Comparison of ENCODE assay signal across 1 cellular context in the genomic region with DNA sequence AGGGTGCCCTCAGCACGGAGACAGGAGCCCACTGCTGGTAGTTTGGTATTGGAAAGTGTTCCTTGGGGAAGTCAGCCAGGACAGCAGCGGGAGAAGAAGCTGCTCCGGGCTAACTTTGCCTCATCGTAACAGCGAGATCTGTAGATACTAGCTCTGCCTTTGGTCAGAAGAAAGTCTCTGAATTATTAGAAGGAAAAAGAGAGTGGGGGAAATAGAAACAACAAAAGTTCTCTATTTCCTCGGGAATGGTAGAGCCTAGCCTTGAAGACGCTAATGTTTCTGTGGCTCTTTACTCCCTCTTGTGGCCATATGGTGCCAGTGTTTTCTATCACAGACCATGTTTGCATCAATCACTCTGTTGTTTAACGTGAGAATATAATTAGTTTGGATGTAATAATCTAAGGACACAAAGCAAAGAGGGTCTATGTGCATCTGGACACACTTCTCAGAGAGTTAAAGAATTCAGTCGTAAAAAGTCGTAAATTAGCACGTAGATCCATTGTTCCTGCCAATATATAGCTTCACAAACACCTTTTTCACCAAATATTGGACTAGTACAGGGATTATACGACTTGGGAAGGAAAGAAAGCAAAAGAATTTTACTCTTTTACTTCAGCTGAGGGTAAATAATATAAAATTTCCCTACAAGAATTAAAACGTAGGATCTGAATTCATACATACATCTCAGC.
TF ChIP-seq lines count a peak whose summit lies in the region.

No MANE protein-coding gene starts in this region.

TF ChIP-seq in K562, 482 proteins besides CTCF, POLR2A, EP300 and RAD21 (continued from another document and continues in another):
- TF ChIP-seq, protein P1, sequence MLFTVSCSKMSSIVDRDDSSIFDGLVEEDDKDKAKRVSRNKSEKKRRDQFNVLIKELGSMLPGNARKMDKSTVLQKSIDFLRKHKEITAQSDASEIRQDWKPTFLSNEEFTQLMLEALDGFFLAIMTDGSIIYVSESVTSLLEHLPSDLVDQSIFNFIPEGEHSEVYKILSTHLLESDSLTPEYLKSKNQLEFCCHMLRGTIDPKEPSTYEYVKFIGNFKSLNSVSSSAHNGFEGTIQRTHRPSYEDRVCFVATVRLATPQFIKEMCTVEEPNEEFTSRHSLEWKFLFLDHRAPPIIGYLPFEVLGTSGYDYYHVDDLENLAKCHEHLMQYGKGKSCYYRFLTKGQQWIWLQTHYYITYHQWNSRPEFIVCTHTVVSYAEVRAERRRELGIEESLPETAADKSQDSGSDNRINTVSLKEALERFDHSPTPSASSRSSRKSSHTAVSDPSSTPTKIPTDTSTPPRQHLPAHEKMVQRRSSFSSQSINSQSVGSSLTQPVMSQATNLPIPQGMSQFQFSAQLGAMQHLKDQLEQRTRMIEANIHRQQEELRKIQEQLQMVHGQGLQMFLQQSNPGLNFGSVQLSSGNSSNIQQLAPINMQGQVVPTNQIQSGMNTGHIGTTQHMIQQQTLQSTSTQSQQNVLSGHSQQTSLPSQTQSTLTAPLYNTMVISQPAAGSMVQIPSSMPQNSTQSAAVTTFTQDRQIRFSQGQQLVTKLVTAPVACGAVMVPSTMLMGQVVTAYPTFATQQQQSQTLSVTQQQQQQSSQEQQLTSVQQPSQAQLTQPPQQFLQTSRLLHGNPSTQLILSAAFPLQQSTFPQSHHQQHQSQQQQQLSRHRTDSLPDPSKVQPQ (CRISPR knock-in tag; IDR thresholded peaks at IDR 0.05; ENCODE audit: borderline replicate concordance) = no peak
- TF ChIP-seq SP2 (IDR thresholded peaks at IDR 0.05; ENCODE audit: extremely low read depth, low read depth, low read length, poor library complexity, severe bottlenecking) (no peak), GATAD2B (IDR thresholded peaks at IDR 0.05; ENCODE audit: borderline replicate concordance) (0 out of 2 replicates have a peak, but pooled peaks have one; percentile 33), GABPA (tag; conservative IDR thresholded peaks at IDR 0.05; ENCODE audit: low read depth) (no peak), ZBTB5 (IDR thresholded peaks at IDR 0.05) (no peak), SOX6 (IDR thresholded peaks at IDR 0.05) (no peak), ZBTB2 (IDR thresholded peaks at IDR 0.05) (no peak), ARID2 (IDR thresholded peaks at IDR 0.05) (peak; percentile 46; the same call in 1 of the 2 replicates), WHSC1 (IDR thresholded peaks at IDR 0.05; ENCODE audit: low read length) (no peak), SNRNP70 (optimal IDR thresholded peaks at IDR 0.05; ENCODE audit: low read depth, low read length) (no peak), GABPB2 (CRISPR knock-in tag; conservative IDR thresholded peaks at IDR 0.05) (no peak), CC2D1A (IDR thresholded peaks at IDR 0.05) (peak; percentile 84), U2AF1 (optimal IDR thresholded peaks at IDR 0.05; ENCODE audit: low read depth, low read length) (no peak), ZNF133 (CRISPR knock-in tag; IDR thresholded peaks at IDR 0.05) (no peak), DEAF1 (CRISPR knock-in tag; IDR thresholded peaks at IDR 0.05) (peak; percentile 89), THAP12 (CRISPR knock-in tag; IDR thresholded peaks at IDR 0.05) (no peak), MEF2A (IDR thresholded peaks at IDR 0.05; ENCODE audit: control insufficient read depth, low read depth, low read length) (no peak), MYC (IDR thresholded peaks at IDR 0.05; ENCODE audit: low read depth, low read length) (no peak), MYC (CRISPR knock-in tag; IDR thresholded peaks at IDR 0.05; ENCODE audit: borderline replicate concordance, low read depth) (no peak), BRD4 (IDR thresholded peaks at IDR 0.05) (no peak), CREB1 (IDR thresholded peaks at IDR 0.05) (no peak), CREB1 (CRISPR knock-in tag; IDR thresholded peaks at IDR 0.05) (no peak), ZNF232 (CRISPR knock-in tag; IDR thresholded peaks at IDR 0.05) (no peak), NCOA4 (IDR thresholded peaks at IDR 0.05; ENCODE audit: partially characterized antibody) (no peak), TBL1XR1 (IDR thresholded peaks at IDR 0.05; ENCODE audit: low read length in 2 of 2) (0 out of 4 replicates have a peak, but pooled peaks of 1 of the 2 experiments have one; percentile 19), RBM15 (IDR thresholded peaks at IDR 0.05; ENCODE audit: insufficient read depth, low read length) (no peak), POLR2AphosphoS5 (IDR thresholded peaks at IDR 0.05; ENCODE audit: control insufficient read depth, insufficient read depth, low read depth, low read length) (no peak), PPARD (CRISPR knock-in tag; IDR thresholded peaks at IDR 0.05) (no peak), LEF1 (IDR thresholded peaks at IDR 0.05) (no peak), ZNF280A (IDR thresholded peaks at IDR 0.05; ENCODE audit: low read depth, partially characterized antibody) (no peak), NFRKB (IDR thresholded peaks at IDR 0.05; ENCODE audit: low read depth) (no peak), ZNF124 (CRISPR knock-in tag; IDR thresholded peaks at IDR 0.05) (no peak), RFX5 (IDR thresholded peaks at IDR 0.05; ENCODE audit: low read depth, low read length) (no peak), IFI16 (CRISPR knock-in tag; IDR thresholded peaks at IDR 0.05) (no peak), ZNF511 (CRISPR knock-in tag; IDR thresholded peaks at IDR 0.05) (no peak)
- TF ChIP-seq, protein P2, sequence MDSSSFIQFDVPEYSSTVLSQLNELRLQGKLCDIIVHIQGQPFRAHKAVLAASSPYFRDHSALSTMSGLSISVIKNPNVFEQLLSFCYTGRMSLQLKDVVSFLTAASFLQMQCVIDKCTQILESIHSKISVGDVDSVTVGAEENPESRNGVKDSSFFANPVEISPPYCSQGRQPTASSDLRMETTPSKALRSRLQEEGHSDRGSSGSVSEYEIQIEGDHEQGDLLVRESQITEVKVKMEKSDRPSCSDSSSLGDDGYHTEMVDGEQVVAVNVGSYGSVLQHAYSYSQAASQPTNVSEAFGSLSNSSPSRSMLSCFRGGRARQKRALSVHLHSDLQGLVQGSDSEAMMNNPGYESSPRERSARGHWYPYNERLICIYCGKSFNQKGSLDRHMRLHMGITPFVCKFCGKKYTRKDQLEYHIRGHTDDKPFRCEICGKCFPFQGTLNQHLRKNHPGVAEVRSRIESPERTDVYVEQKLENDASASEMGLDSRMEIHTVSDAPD (CRISPR knock-in tag; IDR thresholded peaks at IDR 0.05) = no peak
- TF ChIP-seq, protein P3, sequence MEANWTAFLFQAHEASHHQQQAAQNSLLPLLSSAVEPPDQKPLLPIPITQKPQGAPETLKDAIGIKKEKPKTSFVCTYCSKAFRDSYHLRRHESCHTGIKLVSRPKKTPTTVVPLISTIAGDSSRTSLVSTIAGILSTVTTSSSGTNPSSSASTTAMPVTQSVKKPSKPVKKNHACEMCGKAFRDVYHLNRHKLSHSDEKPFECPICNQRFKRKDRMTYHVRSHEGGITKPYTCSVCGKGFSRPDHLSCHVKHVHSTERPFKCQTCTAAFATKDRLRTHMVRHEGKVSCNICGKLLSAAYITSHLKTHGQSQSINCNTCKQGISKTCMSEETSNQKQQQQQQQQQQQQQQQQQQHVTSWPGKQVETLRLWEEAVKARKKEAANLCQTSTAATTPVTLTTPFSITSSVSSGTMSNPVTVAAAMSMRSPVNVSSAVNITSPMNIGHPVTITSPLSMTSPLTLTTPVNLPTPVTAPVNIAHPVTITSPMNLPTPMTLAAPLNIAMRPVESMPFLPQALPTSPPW (CRISPR knock-in tag; IDR thresholded peaks at IDR 0.05) = no peak
- TF ChIP-seq, protein P4, sequence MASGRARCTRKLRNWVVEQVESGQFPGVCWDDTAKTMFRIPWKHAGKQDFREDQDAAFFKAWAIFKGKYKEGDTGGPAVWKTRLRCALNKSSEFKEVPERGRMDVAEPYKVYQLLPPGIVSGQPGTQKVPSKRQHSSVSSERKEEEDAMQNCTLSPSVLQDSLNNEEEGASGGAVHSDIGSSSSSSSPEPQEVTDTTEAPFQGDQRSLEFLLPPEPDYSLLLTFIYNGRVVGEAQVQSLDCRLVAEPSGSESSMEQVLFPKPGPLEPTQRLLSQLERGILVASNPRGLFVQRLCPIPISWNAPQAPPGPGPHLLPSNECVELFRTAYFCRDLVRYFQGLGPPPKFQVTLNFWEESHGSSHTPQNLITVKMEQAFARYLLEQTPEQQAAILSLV (tag; IDR thresholded peaks at IDR 0.05) = no peak
- TF ChIP-seq, protein P5, sequence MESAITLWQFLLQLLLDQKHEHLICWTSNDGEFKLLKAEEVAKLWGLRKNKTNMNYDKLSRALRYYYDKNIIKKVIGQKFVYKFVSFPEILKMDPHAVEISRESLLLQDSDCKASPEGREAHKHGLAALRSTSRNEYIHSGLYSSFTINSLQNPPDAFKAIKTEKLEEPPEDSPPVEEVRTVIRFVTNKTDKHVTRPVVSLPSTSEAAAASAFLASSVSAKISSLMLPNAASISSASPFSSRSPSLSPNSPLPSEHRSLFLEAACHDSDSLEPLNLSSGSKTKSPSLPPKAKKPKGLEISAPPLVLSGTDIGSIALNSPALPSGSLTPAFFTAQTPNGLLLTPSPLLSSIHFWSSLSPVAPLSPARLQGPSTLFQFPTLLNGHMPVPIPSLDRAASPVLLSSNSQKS (CRISPR knock-in tag; IDR thresholded peaks at IDR 0.05) = no peak
- TF ChIP-seq, protein P6, sequence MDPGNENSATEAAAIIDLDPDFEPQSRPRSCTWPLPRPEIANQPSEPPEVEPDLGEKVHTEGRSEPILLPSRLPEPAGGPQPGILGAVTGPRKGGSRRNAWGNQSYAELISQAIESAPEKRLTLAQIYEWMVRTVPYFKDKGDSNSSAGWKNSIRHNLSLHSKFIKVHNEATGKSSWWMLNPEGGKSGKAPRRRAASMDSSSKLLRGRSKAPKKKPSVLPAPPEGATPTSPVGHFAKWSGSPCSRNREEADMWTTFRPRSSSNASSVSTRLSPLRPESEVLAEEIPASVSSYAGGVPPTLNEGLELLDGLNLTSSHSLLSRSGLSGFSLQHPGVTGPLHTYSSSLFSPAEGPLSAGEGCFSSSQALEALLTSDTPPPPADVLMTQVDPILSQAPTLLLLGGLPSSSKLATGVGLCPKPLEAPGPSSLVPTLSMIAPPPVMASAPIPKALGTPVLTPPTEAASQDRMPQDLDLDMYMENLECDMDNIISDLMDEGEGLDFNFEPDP (CRISPR knock-in tag; IDR thresholded peaks at IDR 0.05) = no peak
